In genomic region chr1:87064981-87065380, GRCh38 we compare ENCODE assay signal across 25 cellular contexts.
DNase-seq lines count a peak whose midpoint lies in the region; ATAC-seq, FAIRE-seq and TF ChIP-seq lines count a peak whose summit lies in the region.
"Had no signal": no experiment of that assay in that cellular context is flagged by ENCODE, and none has a peak within 500 bp of the region (broad histone marks: within the 10 kb centered on the region; RNA-seq: fewer than 3 reads in every experiment).

No MANE protein-coding gene starts in this region.

- H3K9ac ChIP-seq in PC-3 (ENCODE audit: low read length): no peak overlapping the region
- H3K9ac ChIP-seq: BLaER1 had no signal

- peak overlapping the region; percentile 70 for H3K27ac ChIP-seq in PC-3 (ENCODE audit: low read length)
- H3K27ac ChIP-seq in uterus: no peak overlapping the region
- H3K27ac ChIP-seq: 22Rv1, BLaER1, SJSA1 had no signal

- H3K36me3 Mint-ChIP-seq in endothelial cell (ENCODE audit: low read depth, unreplicated experiment): no peaks in the 10 kb centered on the region

- BruUV-seq in PC-3 (replicated peaks; lab: Mats Ljungman, UMichigan): no TSS peak

- H3K9me3 ChIP-seq in PC-3 (ENCODE audit: low read length): no peaks in the 10 kb centered on the region
- no peaks in the 10 kb centered on the region for H3K9me3 ChIP-seq in uterus
- H3K9me3 ChIP-seq: SJSA1 had no signal

- no peak overlapping the region for H3K4me3 ChIP-seq in AG09309 (ENCODE audit: control insufficient read depth, low read depth, low read length)
- no peak overlapping the region for H3K4me3 ChIP-seq in PC-3 (ENCODE audit: low read length)
- no peak overlapping the region for H3K4me3 ChIP-seq in uterus
- H3K4me3 ChIP-seq: BLaER1, SJSA1 had no signal

- H3K27me3 ChIP-seq in PC-3 (ENCODE audit: low read length) (no peaks in the 10 kb centered on the region), uterus (no peaks in the 10 kb centered on the region)
- H3K27me3 ChIP-seq: BLaER1, SJSA1 had no signal

- H3K27me3 Mint-ChIP-seq in endothelial cell (ENCODE audit: unreplicated experiment): peaks cover 1% of the 10 kb centered on the region
- H3K27me3 Mint-ChIP-seq: CD4-positive, CD25-positive, alpha-beta regulatory T cell had no signal

- no peaks in the 10 kb centered on the region for H3K9me3 Mint-ChIP-seq in endothelial cell (ENCODE audit: unreplicated experiment)

- TF ChIP-seq CTCF in AG09309 (IDR thresholded peaks at IDR 0.05; ENCODE audit: control insufficient read depth, insufficient read depth, low read depth, low read length, missing control alignments) (no peak), PC-3 (conservative IDR thresholded peaks at IDR 0.05; ENCODE audit: low read depth, low read length) (no peak), uterus (IDR thresholded peaks at IDR 0.05) (no peak), endothelial cell (IDR thresholded peaks at IDR 0.05; ENCODE audit: unreplicated experiment) (no peak)

- DNase-seq in AG09309 (ENCODE audit: low read depth): peak; percentile 45
- no peak for DNase-seq in GM12892 (ENCODE audit: insufficient read length)
- DNase-seq in PC-3: peak; percentile 54
- DNase-seq in fibroblast of peridontal ligament (ENCODE audit: extremely low read depth): peak; percentile 8
- no peak for DNase-seq in cerebellar nuclear complex (lab: John Stamatoyannopoulos, UW)
- no peak for DNase-seq in uterus
- no peak for DNase-seq in endothelial cell (ENCODE audit: low spot score)
- DNase-seq: CD4-positive, CD25-positive, alpha-beta regulatory T cell; DMS153; DND-41; KBM-7; NCI-H1105 treated with DMSO at 0.1 percent for 48 hours; NCI-H146; NCI-H1930; NCI-H2107; NCI-H446; NCI-H524 treated with DMSO at 0.1 percent for 48 hours; NCI-H774; Right ventricle myocardium superior; RPMI8226 had no signal

- POLR2A ChIA-PET in PC-3 (lab: Charles Lee; ENCODE audit: unreplicated experiment): interaction anchor here (0.7 kb wide), 1 partner anchor 53 kb away, joined by 3 read pairs; no protein-coding TSS in a partner anchor

- H3K4me1 ChIP-seq in PC-3 (ENCODE audit: insufficient read depth, low read length) (peaks cover 31% of the 10 kb centered on the region), uterus (peaks cover 0 to 5% of the 10 kb centered on the region in 2 donors)
- H3K4me1 ChIP-seq: SJSA1 had no signal

- H3K4me2 ChIP-seq in PC-3 (ENCODE audit: low read length): 0 out of 2 replicates have a peak overlapping the region, but pooled peaks have one; percentile 1
- H3K4me2 ChIP-seq: BLaER1 had no signal

- intact Hi-C loops in PC-3 (cut with micrococcal nuclease): loop anchor here (1.0 kb wide), 1 partner anchor 19 kb away; no protein-coding TSS in a partner anchor
- intact Hi-C loops in uterus (cut with DNase I; ENCODE audit: low total_unique reads): no loop called here

- no peak overlapping the region for H3K27ac Mint-ChIP-seq in endothelial cell (ENCODE audit: unreplicated experiment)
- H3K27ac Mint-ChIP-seq: CD4-positive, CD25-positive, alpha-beta regulatory T cell had no signal

- no peaks in the 10 kb centered on the region for H3K4me1 Mint-ChIP-seq in endothelial cell (ENCODE audit: unreplicated experiment)

- CTCF ChIA-PET in PC-3 (lab: Charles Lee): interaction anchor here (0.6 kb wide), 1 partner anchor 136 kb away, joined by 3 read pairs; no protein-coding TSS in a partner anchor

- no peaks in the 10 kb centered on the region for H3F3A ChIP-seq in PC-3 (ENCODE audit: low read length, unreplicated experiment)

- no peak overlapping the region for H3K4me3 Mint-ChIP-seq in endothelial cell (ENCODE audit: unreplicated experiment)
- H3K4me3 Mint-ChIP-seq: CD4-positive, CD25-positive, alpha-beta regulatory T cell had no signal

- peak; percentile 91 for FAIRE-seq in GM12892 (lab: Jason Lieb, UNC)
- FAIRE-seq: GM12891, H54 had no signal

- H3K79me2 ChIP-seq in PC-3 (ENCODE audit: low read length): peaks cover 6% of the 10 kb centered on the region; the same call in 1 of the 2 replicates

- H3K36me3 ChIP-seq in PC-3 (ENCODE audit: low read depth, low read length): no peaks in the 10 kb centered on the region
- H3K36me3 ChIP-seq in uterus: no peaks in the 10 kb centered on the region
- H3K36me3 ChIP-seq: SJSA1 had no signal

- no peaks in the 10 kb centered on the region for H3K9me2 ChIP-seq in PC-3 (replicated peaks; ENCODE audit: low read length)

- no peak overlapping the region for H2AFZ ChIP-seq in PC-3 (ENCODE audit: low read length)

- no peak for TF ChIP-seq POLR2A in GM12892 (IDR thresholded peaks at IDR 0.05; ENCODE audit: low read depth, low read length)
- TF ChIP-seq POLR2A in uterus (IDR thresholded peaks at IDR 0.05): no peak

- peak; percentile 83 for ATAC-seq in PC-3

- H4K20me1 ChIP-seq in PC-3 (ENCODE audit: low read length): 0 out of 2 replicates have a peak, but pooled peaks cover 3% of the 10 kb centered on the region
- H4K20me1 ChIP-seq: BLaER1 had no signal

Comparison
In these comparisons a context has a peak if more than half of its experiments do, and no peak if none do; other contexts are left out.
1. DNase-seq: peak in AG09309 (single experiment), PC-3 (single experiment) and fibroblast of peridontal ligament (single experiment); none in GM12892 (single experiment), cerebellar nuclear complex (0 of 2), uterus (0 of 2) and endothelial cell (single experiment).